In genomic region chr5:59342181-59342580, GRCh38 we compare ENCODE assay signal across 15 cellular contexts.
"Had no signal": no experiment of that assay in that cellular context is flagged by ENCODE, and none has a peak within 500 bp of the region (broad histone marks: within the 10 kb centered on the region; RNA-seq: fewer than 3 reads in every experiment).

No MANE protein-coding gene starts in this region.

- H3K27me3 ChIP-seq: right atrium auricular region, uterus had no signal

- H3K9me3 Mint-ChIP-seq: activated CD8-positive, alpha-beta T cell treated with anti-CD3 and anti-CD28 coated beads for 36 hours; activated naive CD8-positive, alpha-beta T cell treated with anti-CD3 and anti-CD28 coated beads, Interleukin-2, amount 50 U/mL, for 24 hours; naive B cell had no signal

- H3K4me3 Mint-ChIP-seq: activated CD8-positive, alpha-beta T cell treated with anti-CD3 and anti-CD28 coated beads for 36 hours; activated naive CD8-positive, alpha-beta T cell treated with anti-CD3 and anti-CD28 coated beads, Interleukin-2, amount 50 U/mL, for 24 hours; naive B cell had no signal

- H3K36me3 Mint-ChIP-seq: naive B cell had no signal

- H3K4me1 ChIP-seq: right atrium auricular region, uterus had no signal

- H3K27ac ChIP-seq: epithelial cell of prostate, right atrium auricular region, skin epidermis, uterus had no signal

- H3K27me3 Mint-ChIP-seq: naive B cell had no signal

- H3K4me1 Mint-ChIP-seq: activated naive CD8-positive, alpha-beta T cell treated with anti-CD3 and anti-CD28 coated beads, Interleukin-2, amount 50 U/mL, for 24 hours had no signal

- DNase-seq: activated CD4-positive, alpha-beta T cell treated with anti-CD3 and anti-CD28 coated beads for 1 hour; activated CD8-positive, alpha-beta memory T cell treated with anti-CD3 and anti-CD28 coated beads, Interleukin-2, amount 50 U/mL, for 48 hours; activated CD8-positive, alpha-beta T cell treated with anti-CD3 and anti-CD28 coated beads for 36 hours; activated naive CD4-positive, alpha-beta T cell treated with Interleukin-2 at 50 U/mL for 16 hours; activated naive CD8-positive, alpha-beta T cell treated with anti-CD3 and anti-CD28 coated beads, Interleukin-2, amount 50 U/mL, for 24 hours; caudate nucleus; cortex of kidney; effector CD8-positive, alpha-beta T cell; naive B cell; posterior cingulate gyrus; T1000; uterus had no signal

- H3K4me3 ChIP-seq: right atrium auricular region, skin epidermis, uterus had no signal

- H3K9me3 ChIP-seq: right atrium auricular region, uterus had no signal

- ATAC-seq: activated CD8-positive, alpha-beta T cell treated with anti-CD3 and anti-CD28 coated beads for 36 hours; activated naive CD8-positive, alpha-beta T cell treated with anti-CD3 and anti-CD28 coated beads, Interleukin-2, amount 50 U/mL, for 24 hours had no signal

- H3K36me3 ChIP-seq: right atrium auricular region, uterus had no signal

- H3K27ac Mint-ChIP-seq: activated CD8-positive, alpha-beta T cell treated with anti-CD3 and anti-CD28 coated beads for 36 hours; activated naive CD8-positive, alpha-beta T cell treated with anti-CD3 and anti-CD28 coated beads, Interleukin-2, amount 50 U/mL, for 24 hours; naive B cell had no signal
